Comparison of ENCODE assay signal across 9 cellular contexts in the genomic region with DNA sequence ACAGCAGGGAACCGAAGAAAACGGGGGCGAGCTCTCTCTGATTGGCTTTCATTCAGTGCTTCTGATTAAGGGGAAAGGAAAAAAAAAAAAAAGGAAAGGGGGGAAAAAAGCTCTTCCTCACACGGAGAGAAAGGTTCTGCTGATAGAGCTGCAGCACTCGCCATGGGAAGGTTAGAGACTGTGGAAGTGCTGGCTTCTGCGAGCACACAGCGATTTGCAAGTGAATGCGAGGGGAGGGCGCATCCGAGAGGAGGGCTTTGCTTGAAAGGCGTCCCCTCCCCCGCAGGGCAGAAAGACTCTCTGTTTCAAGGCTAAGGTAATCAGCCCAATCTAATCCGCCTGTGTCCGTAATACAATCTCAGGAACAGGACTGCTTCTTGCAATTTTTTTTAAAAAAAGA.
DNase-seq lines count a peak whose midpoint lies in the region; ATAC-seq and TF ChIP-seq lines count a peak whose summit lies in the region.
"Had no signal": no experiment of that assay in that cellular context is flagged by ENCODE, and none has a peak within 500 bp of the region (broad histone marks: within the 10 kb centered on the region; RNA-seq: fewer than 3 reads in every experiment).

A gene (minus strand): TSS at position 222 of the 400 bp plus-strand sequence. CDS start 51,488 bp downstream, outside the sequence.

- H3K27me3 Mint-ChIP-seq in nephron progenitor cell (ENCODE audit: low read depth, poor library complexity): no peaks in the 10 kb centered on the region
- no peaks in the 10 kb centered on the region for H3K27me3 Mint-ChIP-seq in activated naive CD8-positive, alpha-beta T cell treated with anti-CD3 and anti-CD28 coated beads, Interleukin-2, amount 50 U/mL, for 24 hours

- peak within 1 kb of the TSS; percentile 72 for H3K27ac Mint-ChIP-seq in nephron progenitor cell
- H3K27ac Mint-ChIP-seq in activated naive CD8-positive, alpha-beta T cell treated with anti-CD3 and anti-CD28 coated beads, Interleukin-2, amount 50 U/mL, for 24 hours: no peak within 1 kb of the TSS
- H3K27ac Mint-ChIP-seq: T-helper 1 cell treated with Interleukin-12 subunit alpha and Interleukin-12 subunit beta and Interleukin-4 antibody, amounts not matched to agents 30 μg/mL and 1 μg/mL, for 36 hours had no signal

- peak within 1 kb of the TSS; percentile 87 for H3K4me3 Mint-ChIP-seq in nephron progenitor cell
- no peak within 1 kb of the TSS for H3K4me3 Mint-ChIP-seq in activated naive CD8-positive, alpha-beta T cell treated with anti-CD3 and anti-CD28 coated beads, Interleukin-2, amount 50 U/mL, for 24 hours
- H3K4me3 Mint-ChIP-seq: T-helper 1 cell treated with Interleukin-12 subunit alpha and Interleukin-12 subunit beta and Interleukin-4 antibody, amounts not matched to agents 30 μg/mL and 1 μg/mL, for 36 hours had no signal

- peaks cover 37% of the 10 kb centered on the region for H3K4me1 Mint-ChIP-seq in nephron progenitor cell
- no peaks in the 10 kb centered on the region for H3K4me1 Mint-ChIP-seq in activated naive CD8-positive, alpha-beta T cell treated with anti-CD3 and anti-CD28 coated beads, Interleukin-2, amount 50 U/mL, for 24 hours

- H3K36me3 Mint-ChIP-seq in nephron progenitor cell (ENCODE audit: low read depth): no peaks in the 10 kb centered on the region
- H3K36me3 Mint-ChIP-seq in activated naive CD8-positive, alpha-beta T cell treated with anti-CD3 and anti-CD28 coated beads, Interleukin-2, amount 50 U/mL, for 24 hours (ENCODE audit: low read depth): no peaks in the 10 kb centered on the region

- no peak for ATAC-seq in HG03571 (IDR thresholded peaks at IDR 0.05; ENCODE audit: unreplicated experiment)
- no peak for ATAC-seq in activated naive CD8-positive, alpha-beta T cell treated with anti-CD3 and anti-CD28 coated beads, Interleukin-2, amount 50 U/mL, for 24 hours

- H3K9me3 Mint-ChIP-seq in nephron progenitor cell: no peaks in the 10 kb centered on the region
- peaks cover 3% of the 10 kb centered on the region for H3K9me3 Mint-ChIP-seq in activated naive CD8-positive, alpha-beta T cell treated with anti-CD3 and anti-CD28 coated beads, Interleukin-2, amount 50 U/mL, for 24 hours

- peak; percentile 43 for DNase-seq in DMS114 treated with DMSO at 0.1 percent for 48 hours (lab: John Stamatoyannopoulos, UW; ENCODE audit: unreplicated experiment)
- peak; percentile 88 to 95 for DNase-seq in NCI-H524 (lab: John Stamatoyannopoulos, UW)
- DNase-seq in dedifferentiated amniotic fluid mesenchymal stem cell (ENCODE audit: extremely low spot score): peak; percentile 19
- DNase-seq in nephron progenitor cell: peak; percentile 81
- DNase-seq in DMS79 (lab: John Stamatoyannopoulos, UW): no peak
- no peak for DNase-seq in activated naive CD8-positive, alpha-beta T cell treated with anti-CD3 and anti-CD28 coated beads, Interleukin-2, amount 50 U/mL, for 24 hours
- DNase-seq in NCI-H1105 treated with DMSO at 0.1 percent for 48 hours (lab: John Stamatoyannopoulos, UW): no peak

- no peak for TF ChIP-seq CTCF in nephron progenitor cell (IDR thresholded peaks at IDR 0.05)

Comparison
In these comparisons a context has a peak if more than half of its experiments do, and no peak if none do; other contexts are left out.
1. DNase-seq: peak in DMS114 treated with DMSO at 0.1 percent for 48 hours (single experiment), NCI-H524 (2 of 2), dedifferentiated amniotic fluid mesenchymal stem cell (single experiment) and nephron progenitor cell (single experiment); none in DMS79 (single experiment), activated naive CD8-positive, alpha-beta T cell treated with anti-CD3 and anti-CD28 coated beads, Interleukin-2, amount 50 U/mL, for 24 hours (single experiment) and NCI-H1105 treated with DMSO at 0.1 percent for 48 hours (single experiment).